Comparison of ENCODE assay signal across 1 cellular context in genomic region chr10:33336606-33337334, GRCh38.
TF ChIP-seq lines count a peak whose summit lies in the region.

No MANE protein-coding gene starts in this region.

TF ChIP-seq in H1, 55 proteins besides CTCF, POLR2A, EP300 and RAD21 (continued from another document):
- TF ChIP-seq, protein P1, sequence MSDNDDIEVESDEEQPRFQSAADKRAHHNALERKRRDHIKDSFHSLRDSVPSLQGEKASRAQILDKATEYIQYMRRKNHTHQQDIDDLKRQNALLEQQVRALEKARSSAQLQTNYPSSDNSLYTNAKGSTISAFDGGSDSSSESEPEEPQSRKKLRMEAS (IDR thresholded peaks at IDR 0.05), result peak; percentile 70
- TF ChIP-seq BACH1 (IDR thresholded peaks at IDR 0.05; ENCODE audit: low read length) (no peak), PHF8 (conservative IDR thresholded peaks at IDR 0.05; ENCODE audit: low read depth, low read length) (no peak), KDM5A (IDR thresholded peaks at IDR 0.05; ENCODE audit: low read length) (no peak), CBX8 (IDR thresholded peaks at IDR 0.05; ENCODE audit: borderline replicate concordance, low read depth, low read length) (no peak), BCL11A (IDR thresholded peaks at IDR 0.05; ENCODE audit: low read depth in 2 of 2, low read length in 2 of 2) (no peak), JUND (IDR thresholded peaks at IDR 0.05; ENCODE audit: low read length) (no peak), BRCA1 (IDR thresholded peaks at IDR 0.05; ENCODE audit: low read depth, low read length) (no peak), TCF12 (IDR thresholded peaks at IDR 0.05; ENCODE audit: low read depth, low read length) (no peak), CEBPB (IDR thresholded peaks at IDR 0.05; ENCODE audit: low read depth, low read length) (no peak), SIRT6 (IDR thresholded peaks at IDR 0.05; ENCODE audit: low read length) (no peak), SRF (IDR thresholded peaks at IDR 0.05; ENCODE audit: low read depth, low read length) (no peak), GABPA (IDR thresholded peaks at IDR 0.05; ENCODE audit: borderline replicate concordance, insufficient read depth, low read length) (no peak), POLR2AphosphoS5 (IDR thresholded peaks at IDR 0.05; ENCODE audit: low read depth, low read length) (no peak), SIN3A (conservative IDR thresholded peaks at IDR 0.05 in 1 of 2, IDR thresholded peaks at IDR 0.05 in 1 of 2; ENCODE audit: low read depth in 1 of 2, low read length in 2 of 2) (no peak; a peak in 1 of 4 replicates), TBP (IDR thresholded peaks at IDR 0.05; ENCODE audit: low read depth, low read length) (no peak), RBBP5 (IDR thresholded peaks at IDR 0.05; ENCODE audit: borderline replicate concordance, low read depth, low read length) (peak; percentile 87), RNF2 (IDR thresholded peaks at IDR 0.05; ENCODE audit: borderline replicate concordance, low read depth, low read length, missing control alignments, poor library complexity, severe bottlenecking) (no peak), SIX5 (IDR thresholded peaks at IDR 0.05; ENCODE audit: low read depth, low read length) (no peak), KDM4A (IDR thresholded peaks at IDR 0.05; ENCODE audit: low read depth, low read length, severe bottlenecking) (peak; percentile 94), NANOG (IDR thresholded peaks at IDR 0.05; ENCODE audit: insufficient read depth, low read depth, low read length, poor library complexity, severe bottlenecking) (no peak), SP2 (IDR thresholded peaks at IDR 0.05; ENCODE audit: low read length) (no peak), E2F6 (IDR thresholded peaks at IDR 0.05) (no peak; the same call in 1 of the 2 replicates), NRF1 (IDR thresholded peaks at IDR 0.05; ENCODE audit: low read depth, low read length) (no peak), EGR1 (IDR thresholded peaks at IDR 0.05; ENCODE audit: borderline replicate concordance, low read depth, low read length) (no peak), JUN (IDR thresholded peaks at IDR 0.05; ENCODE audit: low read depth, low read length) (no peak), KDM1A (IDR thresholded peaks at IDR 0.05; ENCODE audit: borderline replicate concordance, low read length) (no peak), GTF2F1 (IDR thresholded peaks at IDR 0.05; ENCODE audit: borderline replicate concordance, low read depth, low read length) (no peak), TEAD4 (IDR thresholded peaks at IDR 0.05; ENCODE audit: low read depth, low read length) (no peak), CREB1 (IDR thresholded peaks at IDR 0.05) (no peak), HDAC6 (IDR thresholded peaks at IDR 0.05; ENCODE audit: low read depth, low read length) (no peak), TAF7 (optimal IDR thresholded peaks at IDR 0.05; ENCODE audit: borderline replicate concordance, low read depth, low read length) (no peak), EZH2 (IDR thresholded peaks at IDR 0.05; ENCODE audit: low read depth, low read length, severe bottlenecking) (peak; percentile 55), SAP30 (IDR thresholded peaks at IDR 0.05; ENCODE audit: insufficient read depth, insufficient replicate concordance, low read length) (no peak), RXRA (IDR thresholded peaks at IDR 0.05; ENCODE audit: insufficient read depth, low read depth, low read length) (no peak), SP4 (IDR thresholded peaks at IDR 0.05; ENCODE audit: low read length) (no peak), CHD1 (IDR thresholded peaks at IDR 0.05; ENCODE audit: low read depth, low read length) (no peak), HDAC2 (IDR thresholded peaks at IDR 0.05; ENCODE audit: borderline replicate concordance in 1 of 2, low read depth in 2 of 2, low read length in 2 of 2) (no peak), RFX5 (IDR thresholded peaks at IDR 0.05; ENCODE audit: borderline replicate concordance, low read depth, low read length) (no peak), ATF3 (IDR thresholded peaks at IDR 0.05; ENCODE audit: insufficient read depth, low read depth, low read length) (no peak), MAFK (IDR thresholded peaks at IDR 0.05; ENCODE audit: low read depth, low read length) (peak; percentile 71; the same call in 1 of the 2 replicates), YY1 (IDR thresholded peaks at IDR 0.05; ENCODE audit: low read depth, low read length) (no peak), ZNF274 (IDR thresholded peaks at IDR 0.05; ENCODE audit: borderline replicate concordance, extremely low read depth, low read length) (no peak), POU5F1 (IDR thresholded peaks at IDR 0.05; ENCODE audit: low read depth, low read length) (no peak), ASH2L (IDR thresholded peaks at IDR 0.05; ENCODE audit: low read length) (peak; percentile 82), CTBP2 (IDR thresholded peaks at IDR 0.05; ENCODE audit: borderline replicate concordance, insufficient read depth, insufficient read length, low read length) (peak; percentile 49)
- TF ChIP-seq, protein P2, sequence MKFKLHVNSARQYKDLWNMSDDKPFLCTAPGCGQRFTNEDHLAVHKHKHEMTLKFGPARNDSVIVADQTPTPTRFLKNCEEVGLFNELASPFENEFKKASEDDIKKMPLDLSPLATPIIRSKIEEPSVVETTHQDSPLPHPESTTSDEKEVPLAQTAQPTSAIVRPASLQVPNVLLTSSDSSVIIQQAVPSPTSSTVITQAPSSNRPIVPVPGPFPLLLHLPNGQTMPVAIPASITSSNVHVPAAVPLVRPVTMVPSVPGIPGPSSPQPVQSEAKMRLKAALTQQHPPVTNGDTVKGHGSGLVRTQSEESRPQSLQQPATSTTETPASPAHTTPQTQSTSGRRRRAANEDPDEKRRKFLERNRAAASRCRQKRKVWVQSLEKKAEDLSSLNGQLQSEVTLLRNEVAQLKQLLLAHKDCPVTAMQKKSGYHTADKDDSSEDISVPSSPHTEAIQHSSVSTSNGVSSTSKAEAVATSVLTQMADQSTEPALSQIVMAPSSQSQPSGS (IDR thresholded peaks at IDR 0.05; ENCODE audit: low read length), result no peak
- TF ChIP-seq, protein P3, sequence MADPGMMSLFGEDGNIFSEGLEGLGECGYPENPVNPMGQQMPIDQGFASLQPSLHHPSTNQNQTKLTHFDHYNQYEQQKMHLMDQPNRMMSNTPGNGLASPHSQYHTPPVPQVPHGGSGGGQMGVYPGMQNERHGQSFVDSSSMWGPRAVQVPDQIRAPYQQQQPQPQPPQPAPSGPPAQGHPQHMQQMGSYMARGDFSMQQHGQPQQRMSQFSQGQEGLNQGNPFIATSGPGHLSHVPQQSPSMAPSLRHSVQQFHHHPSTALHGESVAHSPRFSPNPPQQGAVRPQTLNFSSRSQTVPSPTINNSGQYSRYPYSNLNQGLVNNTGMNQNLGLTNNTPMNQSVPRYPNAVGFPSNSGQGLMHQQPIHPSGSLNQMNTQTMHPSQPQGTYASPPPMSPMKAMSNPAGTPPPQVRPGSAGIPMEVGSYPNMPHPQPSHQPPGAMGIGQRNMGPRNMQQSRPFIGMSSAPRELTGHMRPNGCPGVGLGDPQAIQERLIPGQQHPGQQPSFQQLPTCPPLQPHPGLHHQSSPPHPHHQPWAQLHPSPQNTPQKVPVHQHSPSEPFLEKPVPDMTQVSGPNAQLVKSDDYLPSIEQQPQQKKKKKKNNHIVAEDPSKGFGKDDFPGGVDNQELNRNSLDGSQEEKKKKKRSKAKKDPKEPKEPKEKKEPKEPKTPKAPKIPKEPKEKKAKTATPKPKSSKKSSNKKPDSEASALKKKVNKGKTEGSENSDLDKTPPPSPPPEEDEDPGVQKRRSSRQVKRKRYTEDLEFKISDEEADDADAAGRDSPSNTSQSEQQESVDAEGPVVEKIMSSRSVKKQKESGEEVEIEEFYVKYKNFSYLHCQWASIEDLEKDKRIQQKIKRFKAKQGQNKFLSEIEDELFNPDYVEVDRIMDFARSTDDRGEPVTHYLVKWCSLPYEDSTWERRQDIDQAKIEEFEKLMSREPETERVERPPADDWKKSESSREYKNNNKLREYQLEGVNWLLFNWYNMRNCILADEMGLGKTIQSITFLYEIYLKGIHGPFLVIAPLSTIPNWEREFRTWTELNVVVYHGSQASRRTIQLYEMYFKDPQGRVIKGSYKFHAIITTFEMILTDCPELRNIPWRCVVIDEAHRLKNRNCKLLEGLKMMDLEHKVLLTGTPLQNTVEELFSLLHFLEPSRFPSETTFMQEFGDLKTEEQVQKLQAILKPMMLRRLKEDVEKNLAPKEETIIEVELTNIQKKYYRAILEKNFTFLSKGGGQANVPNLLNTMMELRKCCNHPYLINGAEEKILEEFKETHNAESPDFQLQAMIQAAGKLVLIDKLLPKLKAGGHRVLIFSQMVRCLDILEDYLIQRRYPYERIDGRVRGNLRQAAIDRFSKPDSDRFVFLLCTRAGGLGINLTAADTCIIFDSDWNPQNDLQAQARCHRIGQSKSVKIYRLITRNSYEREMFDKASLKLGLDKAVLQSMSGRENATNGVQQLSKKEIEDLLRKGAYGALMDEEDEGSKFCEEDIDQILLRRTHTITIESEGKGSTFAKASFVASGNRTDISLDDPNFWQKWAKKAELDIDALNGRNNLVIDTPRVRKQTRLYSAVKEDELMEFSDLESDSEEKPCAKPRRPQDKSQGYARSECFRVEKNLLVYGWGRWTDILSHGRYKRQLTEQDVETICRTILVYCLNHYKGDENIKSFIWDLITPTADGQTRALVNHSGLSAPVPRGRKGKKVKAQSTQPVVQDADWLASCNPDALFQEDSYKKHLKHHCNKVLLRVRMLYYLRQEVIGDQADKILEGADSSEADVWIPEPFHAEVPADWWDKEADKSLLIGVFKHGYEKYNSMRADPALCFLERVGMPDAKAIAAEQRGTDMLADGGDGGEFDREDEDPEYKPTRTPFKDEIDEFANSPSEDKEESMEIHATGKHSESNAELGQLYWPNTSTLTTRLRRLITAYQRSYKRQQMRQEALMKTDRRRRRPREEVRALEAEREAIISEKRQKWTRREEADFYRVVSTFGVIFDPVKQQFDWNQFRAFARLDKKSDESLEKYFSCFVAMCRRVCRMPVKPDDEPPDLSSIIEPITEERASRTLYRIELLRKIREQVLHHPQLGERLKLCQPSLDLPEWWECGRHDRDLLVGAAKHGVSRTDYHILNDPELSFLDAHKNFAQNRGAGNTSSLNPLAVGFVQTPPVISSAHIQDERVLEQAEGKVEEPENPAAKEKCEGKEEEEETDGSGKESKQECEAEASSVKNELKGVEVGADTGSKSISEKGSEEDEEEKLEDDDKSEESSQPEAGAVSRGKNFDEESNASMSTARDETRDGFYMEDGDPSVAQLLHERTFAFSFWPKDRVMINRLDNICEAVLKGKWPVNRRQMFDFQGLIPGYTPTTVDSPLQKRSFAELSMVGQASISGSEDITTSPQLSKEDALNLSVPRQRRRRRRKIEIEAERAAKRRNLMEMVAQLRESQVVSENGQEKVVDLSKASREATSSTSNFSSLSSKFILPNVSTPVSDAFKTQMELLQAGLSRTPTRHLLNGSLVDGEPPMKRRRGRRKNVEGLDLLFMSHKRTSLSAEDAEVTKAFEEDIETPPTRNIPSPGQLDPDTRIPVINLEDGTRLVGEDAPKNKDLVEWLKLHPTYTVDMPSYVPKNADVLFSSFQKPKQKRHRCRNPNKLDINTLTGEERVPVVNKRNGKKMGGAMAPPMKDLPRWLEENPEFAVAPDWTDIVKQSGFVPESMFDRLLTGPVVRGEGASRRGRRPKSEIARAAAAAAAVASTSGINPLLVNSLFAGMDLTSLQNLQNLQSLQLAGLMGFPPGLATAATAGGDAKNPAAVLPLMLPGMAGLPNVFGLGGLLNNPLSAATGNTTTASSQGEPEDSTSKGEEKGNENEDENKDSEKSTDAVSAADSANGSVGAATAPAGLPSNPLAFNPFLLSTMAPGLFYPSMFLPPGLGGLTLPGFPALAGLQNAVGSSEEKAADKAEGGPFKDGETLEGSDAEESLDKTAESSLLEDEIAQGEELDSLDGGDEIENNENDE (IDR thresholded peaks at IDR 0.05; ENCODE audit: insufficient replicate concordance, low read length), result no peak
